In genomic region chr6:151263035-151263434, GRCh38 we compare ENCODE assay signal across 20 cellular contexts. TPM values are rescaled to one million over a fixed set of nuclear protein-coding genes. Genes with fewer than 3 reads are reported as not detected.
DNase-seq lines count a peak whose midpoint lies in the region; ATAC-seq, FAIRE-seq and TF ChIP-seq lines count a peak whose summit lies in the region.
"Had no signal": no experiment of that assay in that cellular context is flagged by ENCODE, and none has a peak within 500 bp of the region (broad histone marks: within the 10 kb centered on the region; RNA-seq: fewer than 3 reads in every experiment).

No MANE protein-coding gene starts in this region.

- H4K5ac ChIP-seq in IMR-90 (ENCODE audit: low read depth, low read length) = no peak overlapping the region

- no peak for TF ChIP-seq EP300 in K562 (IDR thresholded peaks at IDR 0.05; ENCODE audit: low read length)

- H3K9ac ChIP-seq in IMR-90 (ENCODE audit: low read depth, low read length) = no peak overlapping the region
- H3K9ac ChIP-seq in K562 (ENCODE audit: insufficient read depth in 1 of 2, low read depth in 2 of 2, low read length in 2 of 2) = no peak overlapping the region
- H3K9ac ChIP-seq: BLaER1 had no signal

- peaks cover 0 to 6% of the 10 kb centered on the region in 2 experiments; a peak in 1 of 4 replicates for H3K79me1 ChIP-seq in IMR-90 (ENCODE audit: low read depth in 1 of 2, low read length in 2 of 2)

- H2BK120ac ChIP-seq in IMR-90 (ENCODE audit: low read depth, low read length) = no peak overlapping the region

- peaks cover 3% of the 10 kb centered on the region for H3K4me1 Mint-ChIP-seq in endothelial cell (ENCODE audit: unreplicated experiment)
- H3K4me1 Mint-ChIP-seq: B cell; CD4-positive, CD25-positive, alpha-beta regulatory T cell had no signal

- H3K36me3 ChIP-seq in IMR-90 (ENCODE audit: control insufficient read depth, insufficient read depth, low read length) (peaks cover 3% of the 10 kb centered on the region; the same call in 1 of the 2 replicates), K562 (ENCODE audit: control insufficient read depth, insufficient read depth, low read length) (no peaks in the 10 kb centered on the region), left lung (no peaks in the 10 kb centered on the region), thyroid gland (no peaks in the 10 kb centered on the region)

- no peak overlapping the region for H2BK5ac ChIP-seq in IMR-90 (ENCODE audit: low read depth, low read length, poor library complexity, severe bottlenecking)

- no TSS peak for BruUV-seq in IMR-90 (replicated peaks; lab: Mats Ljungman, UMichigan)
- BruUV-seq in K562 (replicated peaks; lab: Mats Ljungman, UMichigan) = no TSS peak

- H3K79me2 ChIP-seq in K562 (ENCODE audit: control insufficient read depth, insufficient read depth, low read length) = no peaks in the 10 kb centered on the region

- H2AFZ ChIP-seq in IMR-90 (replicated peaks; ENCODE audit: low read length, poor library complexity) (no peak overlapping the region), K562 (ENCODE audit: low read depth, low read length) (no peak overlapping the region)
- H2AFZ ChIP-seq: GM23338 had no signal

- intact Hi-C loops in IMR-90 (cut with micrococcal nuclease) (no loop called here), K562 (cut with micrococcal nuclease) (no loop called here), left lung (cut with DNase I) (no loop called here), thyroid gland (cut with DNase I) (no loop called here)

- H3K14ac ChIP-seq in IMR-90 (replicated peaks; ENCODE audit: low read depth, low read length) = no peak overlapping the region; the same call in 1 of the 2 replicates

- no peaks in the 10 kb centered on the region; the same call in 1 of the 2 replicates for H4K20me1 ChIP-seq in IMR-90 (ENCODE audit: insufficient read depth, low read length)
- H4K20me1 ChIP-seq in K562 (replicated peaks; ENCODE audit: control insufficient read depth, insufficient read depth, low read length) = no peaks in the 10 kb centered on the region

- TF ChIP-seq POLR2A in IMR-90 (IDR thresholded peaks at IDR 0.05; ENCODE audit: low read depth, low read length) = no peak
- TF ChIP-seq POLR2A in K562 (conservative IDR thresholded peaks at IDR 0.05) = no peak
- no peak for TF ChIP-seq POLR2A in thyroid gland (IDR thresholded peaks at IDR 0.05)

- no peaks in the 10 kb centered on the region for H3K27me3 Mint-ChIP-seq in endothelial cell (ENCODE audit: unreplicated experiment)

- no peak overlapping the region for H2AK9ac ChIP-seq in IMR-90 (replicated peaks; ENCODE audit: low read depth, low read length, poor library complexity)

- H4K91ac ChIP-seq in IMR-90 (ENCODE audit: insufficient read depth, low read depth, low read length) = no peak overlapping the region

- no peak for TF ChIP-seq RAD21 in IMR-90 (IDR thresholded peaks at IDR 0.05; ENCODE audit: low read length)
- TF ChIP-seq RAD21 in K562 (CRISPR knock-in tag; conservative IDR thresholded peaks at IDR 0.05 in 1 of 2, IDR thresholded peaks at IDR 0.05 in 1 of 2) = no peak

- no peaks in the 10 kb centered on the region for H3K9me3 Mint-ChIP-seq in endothelial cell (ENCODE audit: unreplicated experiment)
- H3K9me3 Mint-ChIP-seq: CD8-positive, alpha-beta T cell; GM23338; H9; HFFc6 had no signal

- no peak overlapping the region for H3K18ac ChIP-seq in IMR-90 (ENCODE audit: low read depth, low read length)

- H3K27ac Mint-ChIP-seq in endothelial cell (ENCODE audit: unreplicated experiment) = no peak overlapping the region
- H3K27ac Mint-ChIP-seq: B cell; CD4-positive, CD25-positive, alpha-beta regulatory T cell; CD8-positive, alpha-beta T cell; HFFc6 had no signal

- no peak overlapping the region for H2BK15ac ChIP-seq in IMR-90 (ENCODE audit: low read depth, low read length)

- no CpG with 5 or more reads among the region's 1 CpG for WGBS in IMR-90 (ENCODE audit: extremely low coverage in 2 of 2, insufficient read length in 1 of 2), 2 experiments
- WGBS in K562 (ENCODE audit: insufficient coverage, low coverage, missing lambda C conversion rate) = 0% methylated on average over 1 of the region's 1 CpG
- WGBS in thyroid gland, 2 donors = 87 to 89% methylated on average over 1 of the region's 1 CpG

- no peak overlapping the region for H4K8ac ChIP-seq in IMR-90 (ENCODE audit: low read depth in 2 of 2, low read length in 2 of 2)

- H3K9me1 ChIP-seq in IMR-90 (ENCODE audit: insufficient read depth, low read length) = 0 out of 2 replicates have a peak, but pooled peaks cover 5% of the 10 kb centered on the region
- H3K9me1 ChIP-seq in K562 (ENCODE audit: control insufficient read depth, insufficient read depth, low read length) = no peaks in the 10 kb centered on the region

- no peak for FAIRE-seq in K562 (lab: Jason Lieb, UNC)
- FAIRE-seq: G401.6, GM12878 had no signal

- in situ Hi-C loops in IMR-90 (cut with MboI; ENCODE audit: low sequenced_read_pairs) (no loop called here), K562 (cut with MboI) (no loop called here)

- no peak for DNase-seq in IMR-90
- DNase-seq in K562 (ENCODE audit: extremely low read depth in 1 of 4, low spot score in 3 of 4) = no peak
- DNase-seq in left lung = no peak
- DNase-seq in thyroid gland = no peak
- no peak for DNase-seq in endothelial cell (ENCODE audit: low spot score)
- DNase-seq in GM10266 (ENCODE audit: extremely low spot score) = no peak
- DNase-seq: Caco-2; CD4-positive, CD25-positive, alpha-beta regulatory T cell; CD8-positive, alpha-beta T cell; DMS153; DND-41; H9; HFFc6 had no signal

- H3K4me2 ChIP-seq in IMR-90 (ENCODE audit: low read depth, low read length) (no peak overlapping the region), K562 (ENCODE audit: insufficient read depth, low read length) (no peak overlapping the region)
- H3K4me2 ChIP-seq: BLaER1, GM23338 had no signal

- no peak overlapping the region for H3K56ac ChIP-seq in IMR-90 (ENCODE audit: extremely low read depth, insufficient read depth, low read length)

- no peak overlapping the region for H3K4ac ChIP-seq in IMR-90 (ENCODE audit: low read depth, low read length)

- H2AK5ac ChIP-seq in IMR-90 (ENCODE audit: low read depth, low read length) = no peak overlapping the region

- no peaks in the 10 kb centered on the region for H3K36me3 Mint-ChIP-seq in endothelial cell (ENCODE audit: low read depth, unreplicated experiment)
- H3K36me3 Mint-ChIP-seq: CD4-positive, CD25-positive, alpha-beta regulatory T cell; CD8-positive, alpha-beta T cell had no signal

- H3K27me3 ChIP-seq in IMR-90 (ENCODE audit: control insufficient read depth, insufficient read depth, low read length) (no peaks in the 10 kb centered on the region), K562 (ENCODE audit: control insufficient read depth in 2 of 2, insufficient read depth in 2 of 2, low read length in 2 of 2) (peaks cover 38 to 45% of the 10 kb centered on the region in 2 experiments), left lung (no peaks in the 10 kb centered on the region), thyroid gland (no peaks in the 10 kb centered on the region)
- H3K27me3 ChIP-seq: BLaER1 had no signal

- TF ChIP-seq CTCF in IMR-90 (conservative IDR thresholded peaks at IDR 0.05; ENCODE audit: low read depth, low read length) (no peak), K562 (IDR thresholded peaks at IDR 0.05 in 2 of 3, conservative IDR thresholded peaks at IDR 0.05 in 1 of 3; ENCODE audit: insufficient read depth in 2 of 3, low read depth in 1 of 3, low read length in 3 of 3) (no peak), left lung (IDR thresholded peaks at IDR 0.05) (no peak), thyroid gland (IDR thresholded peaks at IDR 0.05) (no peak), endothelial cell (IDR thresholded peaks at IDR 0.05; ENCODE audit: unreplicated experiment) (no peak), GM10266 (IDR thresholded peaks at IDR 0.05; ENCODE audit: control insufficient read depth, insufficient read depth, low read depth, missing control alignments) (no peak)

- H3K23ac ChIP-seq in IMR-90 (ENCODE audit: low read depth, low read length) = no peak overlapping the region

- no peak overlapping the region for H3K4me3 Mint-ChIP-seq in endothelial cell (ENCODE audit: unreplicated experiment)
- H3K4me3 Mint-ChIP-seq: B cell; CD4-positive, CD25-positive, alpha-beta regulatory T cell; CD8-positive, alpha-beta T cell; GM23338; H9; HFFc6 had no signal

- CTCF ChIA-PET in IMR-90 (lab: Yijun Ruan, JAX) = interaction anchor here (0.6 to 1.1 kb wide), 2 partner anchors 9 to 61 kb away, joined by 3 read pairs; no protein-coding TSS in a partner anchor
- CTCF ChIA-PET in K562 (lab: Yijun Ruan, JAX; ENCODE audit: low intra/inter-chr PET ratio) = no interaction called here

- no peak overlapping the region for H3K27ac ChIP-seq in IMR-90 (ENCODE audit: insufficient read depth, low read length)
- no peak overlapping the region for H3K27ac ChIP-seq in K562 (ENCODE audit: extremely low read depth, low read depth, low read length)
- H3K27ac ChIP-seq in left lung = no peak overlapping the region
- peak overlapping the region; percentile 26 to 73 (median 68) for H3K27ac ChIP-seq in thyroid gland
- H3K27ac ChIP-seq: BLaER1, C4-2B had no signal

- H2BK20ac ChIP-seq in IMR-90 (ENCODE audit: low read depth, low read length) = 0 out of 2 replicates have a peak overlapping the region, but pooled peaks have one; percentile 4

- H3K4me3 ChIP-seq in IMR-90 (ENCODE audit: insufficient read depth, low read depth, low read length) (no peak overlapping the region), K562 (no peak overlapping the region), left lung (no peak overlapping the region), thyroid gland (replicated peaks in 1 of 3) (no peak overlapping the region)
- H3K4me3 ChIP-seq: BLaER1, GM12878, GM23338 had no signal

- dilution Hi-C loops in IMR-90 (cut with HindIII; ENCODE audit: low sequenced_read_pairs, unreplicated experiment) = no loop called here

- H3K4me1 ChIP-seq in IMR-90 (ENCODE audit: control insufficient read depth, insufficient read depth, low read length) (peaks cover 4% of the 10 kb centered on the region; the same call in 1 of the 2 replicates), K562 (replicated peaks in 1 of 2; ENCODE audit: control insufficient read depth in 2 of 2, insufficient read depth in 2 of 2, low read length in 2 of 2) (no peaks in the 10 kb centered on the region), left lung (no peaks in the 10 kb centered on the region), thyroid gland (peaks cover 24 to 29% of the 10 kb centered on the region in 2 donors)
- H3K4me1 ChIP-seq: Caco-2 had no signal

- ATAC-seq in IMR-90 (ENCODE audit: low read depth) (no peak), K562 (no peak), left lung (peak; percentile 41), HG02798 (IDR thresholded peaks at IDR 0.05; ENCODE audit: poor library complexity, unreplicated experiment) (no peak)
- ATAC-seq: CD8-positive, alpha-beta T cell; GM12878 had no signal

- H3K9me3 ChIP-seq in IMR-90 (ENCODE audit: control insufficient read depth, insufficient read depth, low read length) = no peaks in the 10 kb centered on the region
- no peaks in the 10 kb centered on the region for H3K9me3 ChIP-seq in K562 (replicated peaks; ENCODE audit: control insufficient read depth, insufficient read depth, low read depth, low read length)
- H3K9me3 ChIP-seq in left lung = no peaks in the 10 kb centered on the region
- H3K9me3 ChIP-seq in thyroid gland = no peaks in the 10 kb centered on the region
- H3K9me3 ChIP-seq: BLaER1, Caco-2 had no signal

- POLR2A ChIA-PET in IMR-90 (lab: Charles Lee; ENCODE audit: unreplicated experiment) (no interaction called here), K562 (lab: Yijun Ruan, JAX) (interaction anchor here (0.8 kb wide), 1 partner anchor 257 kb away, joined by 3 read pairs; no protein-coding TSS in a partner anchor)

RNA-seq across cellular contexts. Expression of gene AKAP12, which starts 23.3 kb away (rescaled TPM):
- total RNA-seq in IMR-90 (2012; rRNA removed) (118 and 176 TPM in 2 replicates), K562 (2014; rRNA removed) (0.69 and 0.82 TPM in 2 replicates), K562 (2014; rRNA removed; fragmentation: Illumina TruSeq; extraction: Trizol) (0.55 and 0.93 TPM in 2 replicates), K562 (2015; rRNA removed; fragmentation: Illumina TruSeq; extraction: Trizol) (0.57 and 0.62 TPM in 2 replicates), K562 (2021) (0.72 and 1.0 TPM in 2 replicates), left lung (10 to 100 TPM; 28.9 to 29.1 TPM), thyroid gland (100 to 1,000 TPM in 2 of 4 donors, 10 to 100 TPM in 2; 50.7 to 108 (median 79.4) TPM), endothelial cell (ENCODE audit: unreplicated experiment) (70.1 TPM)
- polyA plus RNA-seq in IMR-90 (2012; rRNA removed) (50.0 and 56.0 TPM in 2 replicates), K562 (2011; rRNA removed) (0.32 and 2.0 TPM in 2 replicates), K562 (2014; fragmentation: Illumina TruSeq; extraction: Trizol) (0.64 and 0.67 TPM in 2 replicates), K562 (2014; fragmentation: Nextera tagmentation; extraction: Ambion mirVana) (under 1 TPM; 0.08 to 0.13 TPM), K562 (2014; rRNA removed) (0.18 and 0.49 TPM in 2 replicates)
- polyA plus RNA-seq in IMR-90 (2012; cell fraction: cytosol; rRNA removed) = 15.6 and 18.9 TPM in 2 replicates
- 14.3 and 102 TPM in 2 replicates for polyA plus RNA-seq in IMR-90 (2012; cell fraction: nucleus; rRNA removed; ENCODE audit: low replicate concordance)
- 0.44 and 0.67 TPM in 2 replicates for total RNA-seq in K562 (2011; cell fraction: chromatin; rRNA removed; ENCODE audit: low replicate concordance)
- total RNA-seq in K562 (2011; cell fraction: nucleolus; rRNA removed) = 0.26 and 0.50 TPM in 2 replicates
- total RNA-seq in K562 (2011; cell fraction: nucleoplasm; rRNA removed) = 0.37 and 0.99 TPM in 2 replicates
- polyA plus RNA-seq in K562 (2011; cell fraction: cytosol; rRNA removed) = 0.16 and 0.61 TPM in 2 replicates
- 0.45 and 1.2 TPM in 2 replicates for polyA plus RNA-seq in K562 (2011; cell fraction: nucleus; rRNA removed)
- 0.15 and 1.3 TPM in 2 replicates for polyA plus RNA-seq in K562 (2012)
- 1.0 and 3.6 TPM in 2 replicates for polyA minus RNA-seq in K562 (2011; rRNA and poly(A)+ RNA removed)
- polyA minus RNA-seq in K562 (2011; cell fraction: cytosol; rRNA and poly(A)+ RNA removed) = 0.82 and 1.6 TPM in 2 replicates
- polyA minus RNA-seq in K562 (2011; cell fraction: nucleus; rRNA and poly(A)+ RNA removed) = 0.33 and 0.54 TPM in 2 replicates
- polyA plus RNA-seq: CD4-positive, CD25-positive, alpha-beta regulatory T cell had no signal

Comparison
In these comparisons a context has a peak if more than half of its experiments do, and no peak if none do; other contexts are left out.
1. H3K27ac ChIP-seq: peak in thyroid gland (3 of 3); none in IMR-90 (single experiment), K562 (single experiment) and left lung (0 of 2).
2. RNA of gene AKAP12, which starts 23.3 kb away (total RNA-seq): 118 to 176 TPM in IMR-90, 50.7 to 108 TPM in thyroid gland, 70.1 TPM in endothelial cell (single experiment) and 28.9 to 29.1 TPM in left lung; 0.26 to 1.0 TPM in K562; every median in the first group is over 10 times any median in the second.